ENCODE assay signal across 1 cellular context in the genomic region with DNA sequence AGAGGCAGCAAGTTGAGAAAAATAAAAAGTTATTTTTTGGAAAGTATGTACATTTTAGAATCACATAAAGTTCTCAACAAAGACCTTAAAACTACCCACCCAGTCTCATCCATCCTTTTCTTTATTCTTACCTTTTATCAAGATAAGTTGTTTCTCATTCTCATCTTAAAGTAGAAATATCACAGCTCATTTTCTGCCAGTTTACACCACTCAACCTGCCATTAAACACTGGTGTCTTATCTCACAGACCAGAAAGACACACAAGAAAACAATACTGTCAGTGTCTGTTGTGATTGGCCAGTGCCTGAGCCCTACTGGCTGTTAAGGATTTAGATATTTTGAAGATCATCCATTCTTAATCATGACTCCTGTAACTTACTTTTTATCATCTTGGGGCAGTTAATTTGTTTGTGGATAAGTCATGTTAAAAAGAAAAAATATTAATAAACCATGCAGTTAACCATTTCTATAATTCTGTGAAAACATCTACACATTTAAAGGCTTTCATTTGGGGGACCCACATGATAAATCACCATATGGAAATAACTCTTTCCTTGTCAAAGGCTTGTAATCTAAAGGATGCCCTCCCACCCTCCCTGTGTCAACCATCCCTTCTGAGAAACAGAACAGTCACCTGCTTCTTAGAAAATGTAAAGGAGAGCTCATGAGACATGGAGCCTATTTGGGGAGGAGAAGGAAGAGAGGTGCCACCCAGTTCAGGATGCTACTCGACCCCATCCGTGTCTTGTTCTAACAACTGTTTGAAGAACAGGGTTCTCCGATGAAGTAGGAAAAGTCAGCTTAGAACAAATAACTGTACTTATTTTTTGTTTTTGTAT.
TF ChIP-seq lines count a peak whose summit lies in the region.

No MANE protein-coding gene starts in this region.

TF ChIP-seq in K562, 482 proteins besides CTCF, POLR2A, EP300 and RAD21 (continued from another document):
- TF ChIP-seq HMBOX1 (IDR thresholded peaks at IDR 0.05) (peak; percentile 41; the same call in 1 of the 2 replicates), SMARCA4 (IDR thresholded peaks at IDR 0.05) (peak; percentile 82), HCFC1 (IDR thresholded peaks at IDR 0.05; ENCODE audit: low read depth, low read length) (no peak), NEUROD1 (IDR thresholded peaks at IDR 0.05; ENCODE audit: borderline replicate concordance, low read depth, low read length, partially characterized antibody) (peak; percentile 37), TAF9B (IDR thresholded peaks at IDR 0.05; ENCODE audit: partially characterized antibody) (peak; percentile 42), EP400 (IDR thresholded peaks at IDR 0.05) (peak; percentile 40), ZFP30 (CRISPR knock-in tag; IDR thresholded peaks at IDR 0.05; ENCODE audit: borderline replicate concordance) (no peak), MEIS2 (IDR thresholded peaks at IDR 0.05; ENCODE audit: partially characterized antibody) (peak; percentile 91), VEZF1 (CRISPR knock-in tag; IDR thresholded peaks at IDR 0.05) (no peak; the same call in 1 of the 2 replicates), NCOA1 (IDR thresholded peaks at IDR 0.05; ENCODE audit: low read depth) (0 out of 2 replicates have a peak, but pooled peaks have one; percentile 24), CREM (IDR thresholded peaks at IDR 0.05; ENCODE audit: low read depth) (peak; percentile 49; the same call in 1 of the 2 replicates), RNF2 (IDR thresholded peaks at IDR 0.05) (peak; percentile 51; the same call in 1 of the 2 replicates)
